ENCODE assay signal across 8 cellular contexts in the genomic region with DNA sequence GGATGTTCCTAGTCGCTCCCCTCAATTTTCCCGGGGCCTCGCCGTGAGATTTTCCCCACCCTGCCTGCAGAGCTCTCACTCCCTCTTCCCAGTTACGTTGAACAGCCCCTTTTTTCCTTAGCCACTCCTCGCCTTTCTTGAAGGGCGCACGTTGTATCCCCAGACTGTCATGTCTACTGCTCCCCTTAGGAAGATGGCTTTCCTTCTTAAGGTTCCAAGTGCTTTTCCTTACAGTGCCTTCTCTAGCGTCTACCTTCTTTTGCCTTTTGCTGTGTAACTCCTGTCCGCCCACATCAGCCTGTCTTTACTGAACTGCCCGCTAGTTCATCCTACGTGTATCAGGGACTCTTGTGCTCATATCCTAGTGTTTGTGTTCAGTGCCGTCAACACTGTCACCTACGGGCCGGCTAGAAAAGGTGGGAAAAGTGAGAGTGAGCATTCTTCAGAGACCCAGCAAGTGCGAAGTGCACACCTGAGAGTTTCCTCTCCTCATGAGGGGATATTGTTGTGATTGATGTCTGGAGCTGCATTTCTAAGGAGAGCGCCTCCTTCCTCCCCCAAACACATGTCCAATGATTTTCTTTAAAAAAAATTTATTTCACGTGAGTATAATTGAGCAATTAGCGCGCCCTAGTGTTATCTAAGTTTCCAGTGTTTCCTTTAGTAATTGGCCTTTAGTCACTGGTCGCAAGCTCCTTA. TPM values are rescaled to one million over a fixed set of nuclear protein-coding genes. Genes with fewer than 3 reads are reported as not detected.
DNase-seq lines count a peak whose midpoint lies in the region; ATAC-seq and TF ChIP-seq lines count a peak whose summit lies in the region.

No MANE protein-coding gene starts in this region.

- peak; percentile 6 for TF ChIP-seq CTCF in foreskin fibroblast (IDR thresholded peaks at IDR 0.05; ENCODE audit: low read depth, low read length)

- H3K27me3 Mint-ChIP-seq in CD4-positive, alpha-beta memory T cell: no peaks in the 10 kb centered on the region

- peaks cover 7% of the 10 kb centered on the region for H3K36me3 ChIP-seq in CD4-positive, alpha-beta memory T cell (ENCODE audit: insufficient read depth, low read length)
- H3K36me3 ChIP-seq in HAP-1 (replicated peaks) (peaks cover 13% of the 10 kb centered on the region), neuron (ENCODE audit: insufficient read depth, low read length) (peaks cover 20% of the 10 kb centered on the region)

- H3K27ac Mint-ChIP-seq in CD4-positive, alpha-beta memory T cell: peak overlapping the region; percentile 85 to 99 (median 97)

- H3K4me1 Mint-ChIP-seq in CD4-positive, alpha-beta memory T cell: peaks cover 14 to 31% (median 21%) of the 10 kb centered on the region in 4 donors

- no peak for ATAC-seq in HG02610 (IDR thresholded peaks at IDR 0.05; ENCODE audit: unreplicated experiment)

- CTCF ChIA-PET in CD4-positive, alpha-beta memory T cell (lab: Charles Lee; ENCODE audit: partially characterized antibody): interaction anchor here (0.6 to 7.2 kb wide), 21 partner anchors 9 to 513 kb away, joined by 3 to 76 read pairs (median 4); a partner anchor contains a TSS

- POLR2A ChIA-PET in CD4-positive, alpha-beta memory T cell (lab: Charles Lee; ENCODE audit: partially characterized antibody): interaction anchor here (0.6 to 4.2 kb wide), 19 partner anchors 10 to 1993 kb away, joined by 3 to 82 read pairs (median 6); a partner anchor contains a TSS

- DNase-seq in CD4-positive, alpha-beta memory T cell: peak; percentile 34 to 54 (median 38)
- DNase-seq in HAP-1 (ENCODE audit: low spot score in 2 of 2): peak; percentile 47 to 49
- peak; percentile 61 to 65 for DNase-seq in NOMO-1 (lab: John Stamatoyannopoulos, UW; ENCODE audit: unreplicated experiment in 2 of 2)
- DNase-seq in activated effector memory CD4-positive, alpha-beta T cell treated with Interleukin-2 at 50 U/mL for 16 hours: peak; percentile 6
- peak; percentile 27 to 60 for DNase-seq in foreskin fibroblast
- no peak for DNase-seq in NK-92 treated with Interleukin-12 subunit alpha and Interleukin-12 subunit beta, amount 100 ng/mL, for 24 hours (lab: John Stamatoyannopoulos, UW)

- H3K4me3 ChIP-seq in CD4-positive, alpha-beta memory T cell (ENCODE audit: low read length in 2 of 2): peak overlapping the region; percentile 87 to 97
- peak overlapping the region; percentile 74 for H3K4me3 ChIP-seq in HAP-1
- peak overlapping the region; percentile 90 to 94 for H3K4me3 ChIP-seq in foreskin fibroblast (ENCODE audit: low read depth in 1 of 2, low read length in 2 of 2)
- peak overlapping the region; percentile 77 for H3K4me3 ChIP-seq in neuron (ENCODE audit: low read length)

- no peaks in the 10 kb centered on the region for H3K9me3 Mint-ChIP-seq in CD4-positive, alpha-beta memory T cell

- H3K4me3 Mint-ChIP-seq in CD4-positive, alpha-beta memory T cell: peak overlapping the region; percentile 88 to 98 (median 94)

- peaks cover 0 to 15% of the 10 kb centered on the region in 2 donors for H3K36me3 Mint-ChIP-seq in CD4-positive, alpha-beta memory T cell

- no peaks in the 10 kb centered on the region for H3K27me3 ChIP-seq in CD4-positive, alpha-beta memory T cell (ENCODE audit: insufficient read depth, low read length)
- H3K27me3 ChIP-seq in HAP-1 (ENCODE audit: low read depth) (no peaks in the 10 kb centered on the region), neuron (ENCODE audit: insufficient read depth, low read length) (no peaks in the 10 kb centered on the region)

- peak overlapping the region; percentile 86 for H3K27ac ChIP-seq in CD4-positive, alpha-beta memory T cell (ENCODE audit: low read depth, low read length)

- in situ Hi-C loops in HAP-1 (cut with MboI; ENCODE audit: low sequenced_read_pairs): no loop called here

- no peaks in the 10 kb centered on the region for H3K9me3 ChIP-seq in CD4-positive, alpha-beta memory T cell (ENCODE audit: control insufficient read depth in 1 of 2, low read length in 2 of 2)
- H3K9me3 ChIP-seq in HAP-1 (no peaks in the 10 kb centered on the region), neuron (ENCODE audit: low read length) (no peaks in the 10 kb centered on the region)

- peak overlapping the region; percentile 29 for H2AFZ ChIP-seq in neuron (ENCODE audit: low read depth, low read length)

- H3K4me1 ChIP-seq in CD4-positive, alpha-beta memory T cell (ENCODE audit: insufficient read depth, low read length): peaks cover 18% of the 10 kb centered on the region
- H3K4me1 ChIP-seq in HAP-1: peaks cover 10% of the 10 kb centered on the region
- H3K4me1 ChIP-seq in neuron (ENCODE audit: insufficient read depth, low read length): peaks cover 12% of the 10 kb centered on the region

- intact Hi-C loops in CD4-positive, alpha-beta memory T cell (cut with micrococcal nuclease): loop anchor here (1.0 to 10.0 kb wide), 10 partner anchors 19 to 734 kb away; a partner anchor contains a TSS

RNA-seq across cellular contexts. Expression of a gene that starts 0.8 kb away (rescaled TPM):
- total RNA-seq in CD4-positive, alpha-beta memory T cell: 10 to 100 TPM; 26.7 to 33.8 TPM
- polyA plus RNA-seq in CD4-positive, alpha-beta memory T cell: 10 to 100 TPM; 41.0 to 48.2 TPM

RNA-seq across cellular contexts. Expression of a gene that starts 19.5 kb away (rescaled TPM):
- total RNA-seq in CD4-positive, alpha-beta memory T cell: 10 to 100 TPM; 59.9 to 66.8 TPM
- 10 to 100 TPM; 19.6 to 25.1 TPM for polyA plus RNA-seq in CD4-positive, alpha-beta memory T cell
